In the genomic region with DNA sequence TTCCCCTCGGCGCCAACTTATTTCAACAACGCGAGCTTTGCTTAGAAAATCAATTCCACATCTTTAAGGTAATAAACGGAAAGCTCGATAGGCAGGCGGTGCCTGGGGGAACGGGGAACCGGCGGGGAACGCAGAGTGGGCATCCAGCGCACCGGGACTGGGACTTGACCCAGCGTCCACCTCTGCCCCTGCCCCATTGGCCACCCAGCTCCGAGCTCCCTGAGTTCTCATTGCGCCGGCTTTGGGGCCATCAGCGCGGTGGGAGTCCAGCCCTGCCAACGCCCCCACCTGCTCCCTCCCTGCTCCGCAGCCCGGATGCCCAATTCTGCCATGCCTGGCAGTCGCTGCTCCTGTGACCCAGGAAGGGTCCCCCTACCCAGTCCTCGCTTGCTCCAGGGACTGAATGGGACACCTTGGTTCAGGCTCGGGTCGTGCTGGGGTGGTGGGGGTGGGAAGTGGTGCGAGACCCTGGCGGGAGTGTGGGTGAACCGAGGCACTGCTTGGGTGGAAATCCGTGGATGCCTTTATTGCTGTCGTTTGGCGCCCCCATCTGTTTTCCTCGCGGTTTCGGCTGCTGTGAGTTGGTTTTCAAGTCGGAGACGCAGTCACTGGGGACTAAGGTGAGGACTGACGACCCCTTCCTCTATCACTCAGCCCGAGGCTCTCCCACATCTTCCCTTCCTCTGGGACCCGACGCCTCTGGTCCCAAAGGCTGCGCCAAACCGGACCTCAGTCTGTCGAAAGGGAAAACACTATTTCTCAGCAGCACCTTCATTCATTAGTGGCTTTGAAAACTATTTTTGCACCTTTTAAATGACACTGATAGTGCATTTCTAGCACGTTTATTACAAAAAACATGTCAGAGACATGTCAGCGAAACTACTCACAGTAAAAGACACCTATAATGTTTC, we compare ENCODE assay signal across 1 cellular context.
A peak's percentile ranks its signal among the peaks of the same experiment; 100 is the strongest.
TF ChIP-seq lines count a peak whose summit lies in the region.

No MANE protein-coding gene starts in this region.

TF ChIP-seq in HepG2, 621 proteins besides CTCF, POLR2A, EP300 and RAD21 (continued from another document and continues in another):
- TF ChIP-seq, protein P1, sequence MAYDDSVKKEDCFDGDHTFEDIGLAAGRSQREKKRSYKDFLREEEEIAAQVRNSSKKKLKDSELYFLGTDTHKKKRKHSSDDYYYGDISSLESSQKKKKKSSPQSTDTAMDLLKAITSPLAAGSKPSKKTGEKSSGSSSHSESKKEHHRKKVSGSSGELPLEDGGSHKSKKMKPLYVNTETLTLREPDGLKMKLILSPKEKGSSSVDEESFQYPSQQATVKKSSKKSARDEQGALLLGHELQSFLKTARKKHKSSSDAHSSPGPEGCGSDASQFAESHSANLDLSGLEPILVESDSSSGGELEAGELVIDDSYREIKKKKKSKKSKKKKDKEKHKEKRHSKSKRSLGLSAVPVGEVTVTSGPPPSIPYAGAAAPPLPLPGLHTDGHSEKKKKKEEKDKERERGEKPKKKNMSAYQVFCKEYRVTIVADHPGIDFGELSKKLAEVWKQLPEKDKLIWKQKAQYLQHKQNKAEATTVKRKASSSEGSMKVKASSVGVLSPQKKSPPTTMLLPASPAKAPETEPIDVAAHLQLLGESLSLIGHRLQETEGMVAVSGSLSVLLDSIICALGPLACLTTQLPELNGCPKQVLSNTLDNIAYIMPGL (CRISPR knock-in tag; IDR thresholded peaks at IDR 0.05; ENCODE audit: borderline replicate concordance in 1 of 2, low read depth in 1 of 2): peak in 1 of 2 experiments; percentile 43; a peak in 1 of 4 replicates
- TF ChIP-seq, protein P2, sequence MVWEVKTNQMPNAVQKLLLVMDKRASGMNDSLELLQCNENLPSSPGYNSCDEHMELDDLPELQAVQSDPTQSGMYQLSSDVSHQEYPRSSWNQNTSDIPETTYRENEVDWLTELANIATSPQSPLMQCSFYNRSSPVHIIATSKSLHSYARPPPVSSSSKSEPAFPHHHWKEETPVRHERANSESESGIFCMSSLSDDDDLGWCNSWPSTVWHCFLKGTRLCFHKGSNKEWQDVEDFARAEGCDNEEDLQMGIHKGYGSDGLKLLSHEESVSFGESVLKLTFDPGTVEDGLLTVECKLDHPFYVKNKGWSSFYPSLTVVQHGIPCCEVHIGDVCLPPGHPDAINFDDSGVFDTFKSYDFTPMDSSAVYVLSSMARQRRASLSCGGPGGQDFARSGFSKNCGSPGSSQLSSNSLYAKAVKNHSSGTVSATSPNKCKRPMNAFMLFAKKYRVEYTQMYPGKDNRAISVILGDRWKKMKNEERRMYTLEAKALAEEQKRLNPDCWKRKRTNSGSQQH (CRISPR knock-in tag; IDR thresholded peaks at IDR 0.05; ENCODE audit: low read depth): 0 out of 2 replicates have a peak, but pooled peaks have one; percentile 45
- TF ChIP-seq HNRNPL (IDR thresholded peaks at IDR 0.05; ENCODE audit: low read depth, low read length) (0 out of 2 replicates have a peak, but pooled peaks have one; percentile 50), ZNF230 (CRISPR knock-in tag; IDR thresholded peaks at IDR 0.05) (0 out of 2 replicates have a peak, but pooled peaks have one; percentile 39), SMC3 (IDR thresholded peaks at IDR 0.05; ENCODE audit: low read length) (peak; percentile 72), ERF (CRISPR knock-in tag; IDR thresholded peaks at IDR 0.05) (0 out of 2 replicates have a peak, but pooled peaks have one; percentile 42), PAWR (CRISPR knock-in tag; IDR thresholded peaks at IDR 0.05; ENCODE audit: borderline replicate concordance) (no peak), STAG1 (CRISPR knock-in tag; IDR thresholded peaks at IDR 0.05) (peak; percentile 97), PTBP1 (IDR thresholded peaks at IDR 0.05; ENCODE audit: low read depth, low read length, poor library complexity, severe bottlenecking) (no peak), EED (CRISPR knock-in tag; IDR thresholded peaks at IDR 0.05) (0 out of 2 replicates have a peak, but pooled peaks have one; percentile 63), ZNF343 (CRISPR knock-in tag; IDR thresholded peaks at IDR 0.05) (no peak), TRIM24 (CRISPR knock-in tag; IDR thresholded peaks at IDR 0.05) (no peak), NFKB2 (CRISPR knock-in tag; IDR thresholded peaks at IDR 0.05; ENCODE audit: borderline replicate concordance) (peak; percentile 52; the same call in 1 of the 2 replicates), LCORL (IDR thresholded peaks at IDR 0.05) (no peak), LCORL (CRISPR knock-in tag; IDR thresholded peaks at IDR 0.05) (no peak), YY1 (IDR thresholded peaks at IDR 0.05; ENCODE audit: insufficient read depth, insufficient replicate concordance, low read depth, low read length) (no peak), BRD4 (CRISPR knock-in tag; IDR thresholded peaks at IDR 0.05) (no peak), AGO1 (IDR thresholded peaks at IDR 0.05; ENCODE audit: low read depth, low read length, poor library complexity, severe bottlenecking) (peak; percentile 55), ZFP36L1 (CRISPR knock-in tag; IDR thresholded peaks at IDR 0.05) (no peak), BRCA1 (CRISPR knock-in tag; IDR thresholded peaks at IDR 0.05) (no peak), ZNF138 (CRISPR knock-in tag; IDR thresholded peaks at IDR 0.05; ENCODE audit: low read depth) (0 out of 2 replicates have a peak, but pooled peaks have one; percentile 32), JARID2 (CRISPR knock-in tag; IDR thresholded peaks at IDR 0.05; ENCODE audit: insufficient replicate concordance) (no peak), TARDBP (CRISPR knock-in tag; IDR thresholded peaks at IDR 0.05) (no peak)
- TF ChIP-seq, protein P3, sequence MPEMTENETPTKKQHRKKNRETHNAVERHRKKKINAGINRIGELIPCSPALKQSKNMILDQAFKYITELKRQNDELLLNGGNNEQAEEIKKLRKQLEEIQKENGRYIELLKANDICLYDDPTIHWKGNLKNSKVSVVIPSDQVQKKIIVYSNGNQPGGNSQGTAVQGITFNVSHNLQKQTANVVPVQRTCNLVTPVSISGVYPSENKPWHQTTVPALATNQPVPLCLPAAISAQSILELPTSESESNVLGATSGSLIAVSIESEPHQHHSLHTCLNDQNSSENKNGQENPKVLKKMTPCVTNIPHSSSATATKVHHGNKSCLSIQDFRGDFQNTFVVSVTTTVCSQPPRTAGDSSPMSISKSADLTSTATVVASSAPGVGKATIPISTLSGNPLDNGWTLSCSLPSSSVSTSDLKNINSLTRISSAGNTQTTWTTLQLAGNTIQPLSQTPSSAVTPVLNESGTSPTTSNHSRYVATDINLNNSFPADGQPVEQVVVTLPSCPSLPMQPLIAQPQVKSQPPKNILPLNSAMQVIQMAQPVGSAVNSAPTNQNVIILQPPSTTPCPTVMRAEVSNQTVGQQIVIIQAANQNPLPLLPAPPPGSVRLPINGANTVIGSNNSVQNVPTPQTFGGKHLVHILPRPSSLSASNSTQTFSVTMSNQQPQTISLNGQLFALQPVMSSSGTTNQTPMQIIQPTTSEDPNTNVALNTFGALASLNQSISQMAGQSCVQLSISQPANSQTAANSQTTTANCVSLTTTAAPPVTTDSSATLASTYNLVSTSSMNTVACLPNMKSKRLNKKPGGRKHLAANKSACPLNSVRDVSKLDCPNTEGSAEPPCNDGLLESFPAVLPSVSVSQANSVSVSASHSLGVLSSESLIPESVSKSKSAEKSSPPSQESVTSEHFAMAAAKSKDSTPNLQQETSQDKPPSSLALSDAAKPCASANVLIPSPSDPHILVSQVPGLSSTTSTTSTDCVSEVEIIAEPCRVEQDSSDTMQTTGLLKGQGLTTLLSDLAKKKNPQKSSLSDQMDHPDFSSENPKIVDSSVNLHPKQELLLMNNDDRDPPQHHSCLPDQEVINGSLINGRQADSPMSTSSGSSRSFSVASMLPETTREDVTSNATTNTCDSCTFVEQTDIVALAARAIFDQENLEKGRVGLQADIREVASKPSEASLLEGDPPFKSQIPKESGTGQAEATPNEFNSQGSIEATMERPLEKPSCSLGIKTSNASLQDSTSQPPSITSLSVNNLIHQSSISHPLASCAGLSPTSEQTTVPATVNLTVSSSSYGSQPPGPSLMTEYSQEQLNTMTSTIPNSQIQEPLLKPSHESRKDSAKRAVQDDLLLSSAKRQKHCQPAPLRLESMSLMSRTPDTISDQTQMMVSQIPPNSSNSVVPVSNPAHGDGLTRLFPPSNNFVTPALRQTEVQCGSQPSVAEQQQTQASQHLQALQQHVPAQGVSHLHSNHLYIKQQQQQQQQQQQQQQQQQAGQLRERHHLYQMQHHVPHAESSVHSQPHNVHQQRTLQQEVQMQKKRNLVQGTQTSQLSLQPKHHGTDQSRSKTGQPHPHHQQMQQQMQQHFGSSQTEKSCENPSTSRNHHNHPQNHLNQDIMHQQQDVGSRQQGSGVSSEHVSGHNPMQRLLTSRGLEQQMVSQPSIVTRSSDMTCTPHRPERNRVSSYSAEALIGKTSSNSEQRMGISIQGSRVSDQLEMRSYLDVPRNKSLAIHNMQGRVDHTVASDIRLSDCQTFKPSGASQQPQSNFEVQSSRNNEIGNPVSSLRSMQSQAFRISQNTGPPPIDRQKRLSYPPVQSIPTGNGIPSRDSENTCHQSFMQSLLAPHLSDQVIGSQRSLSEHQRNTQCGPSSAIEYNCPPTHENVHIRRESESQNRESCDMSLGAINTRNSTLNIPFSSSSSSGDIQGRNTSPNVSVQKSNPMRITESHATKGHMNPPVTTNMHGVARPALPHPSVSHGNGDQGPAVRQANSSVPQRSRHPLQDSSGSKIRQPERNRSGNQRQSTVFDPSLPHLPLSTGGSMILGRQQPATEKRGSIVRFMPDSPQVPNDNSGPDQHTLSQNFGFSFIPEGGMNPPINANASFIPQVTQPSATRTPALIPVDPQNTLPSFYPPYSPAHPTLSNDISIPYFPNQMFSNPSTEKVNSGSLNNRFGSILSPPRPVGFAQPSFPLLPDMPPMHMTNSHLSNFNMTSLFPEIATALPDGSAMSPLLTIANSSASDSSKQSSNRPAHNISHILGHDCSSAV (CRISPR knock-in tag; IDR thresholded peaks at IDR 0.05; ENCODE audit: borderline replicate concordance): no peak
- TF ChIP-seq, protein P4, sequence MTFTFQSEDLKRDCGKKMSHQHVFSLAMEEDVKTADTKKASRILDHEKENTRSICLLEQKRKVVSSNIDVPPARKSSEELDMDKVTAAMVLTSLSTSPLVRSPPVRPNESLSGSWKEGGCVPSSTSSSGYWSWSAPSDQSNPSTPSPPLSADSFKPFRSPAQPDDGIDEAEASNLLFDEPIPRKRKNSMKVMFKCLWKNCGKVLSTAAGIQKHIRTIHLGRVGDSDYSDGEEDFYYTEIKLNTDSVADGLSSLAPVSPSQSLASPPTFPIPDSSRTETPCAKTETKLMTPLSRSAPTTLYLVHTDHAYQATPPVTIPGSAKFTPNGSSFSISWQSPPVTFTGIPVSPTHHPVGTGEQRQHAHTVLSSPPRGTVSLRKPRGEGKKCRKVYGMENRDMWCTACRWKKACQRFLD (CRISPR knock-in tag; IDR thresholded peaks at IDR 0.05; ENCODE audit: borderline replicate concordance): no peak
- TF ChIP-seq, protein P5, sequence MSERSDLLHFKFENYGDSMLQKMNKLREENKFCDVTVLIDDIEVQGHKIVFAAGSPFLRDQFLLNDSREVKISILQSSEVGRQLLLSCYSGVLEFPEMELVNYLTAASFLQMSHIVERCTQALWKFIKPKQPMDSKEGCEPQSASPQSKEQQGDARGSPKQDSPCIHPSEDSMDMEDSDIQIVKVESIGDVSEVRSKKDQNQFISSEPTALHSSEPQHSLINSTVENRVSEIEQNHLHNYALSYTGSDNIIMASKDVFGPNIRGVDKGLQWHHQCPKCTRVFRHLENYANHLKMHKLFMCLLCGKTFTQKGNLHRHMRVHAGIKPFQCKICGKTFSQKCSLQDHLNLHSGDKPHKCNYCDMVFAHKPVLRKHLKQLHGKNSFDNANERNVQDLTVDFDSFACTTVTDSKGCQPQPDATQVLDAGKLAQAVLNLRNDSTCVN (CRISPR knock-in tag; IDR thresholded peaks at IDR 0.05; ENCODE audit: borderline replicate concordance): no peak
- TF ChIP-seq, protein P6, sequence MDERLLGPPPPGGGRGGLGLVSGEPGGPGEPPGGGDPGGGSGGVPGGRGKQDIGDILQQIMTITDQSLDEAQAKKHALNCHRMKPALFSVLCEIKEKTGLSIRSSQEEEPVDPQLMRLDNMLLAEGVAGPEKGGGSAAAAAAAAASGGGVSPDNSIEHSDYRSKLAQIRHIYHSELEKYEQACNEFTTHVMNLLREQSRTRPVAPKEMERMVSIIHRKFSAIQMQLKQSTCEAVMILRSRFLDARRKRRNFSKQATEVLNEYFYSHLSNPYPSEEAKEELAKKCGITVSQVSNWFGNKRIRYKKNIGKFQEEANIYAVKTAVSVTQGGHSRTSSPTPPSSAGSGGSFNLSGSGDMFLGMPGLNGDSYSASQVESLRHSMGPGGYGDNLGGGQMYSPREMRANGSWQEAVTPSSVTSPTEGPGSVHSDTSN (CRISPR knock-in tag; IDR thresholded peaks at IDR 0.05): 0 out of 2 replicates have a peak, but pooled peaks have one; percentile 19
- TF ChIP-seq, protein P7, sequence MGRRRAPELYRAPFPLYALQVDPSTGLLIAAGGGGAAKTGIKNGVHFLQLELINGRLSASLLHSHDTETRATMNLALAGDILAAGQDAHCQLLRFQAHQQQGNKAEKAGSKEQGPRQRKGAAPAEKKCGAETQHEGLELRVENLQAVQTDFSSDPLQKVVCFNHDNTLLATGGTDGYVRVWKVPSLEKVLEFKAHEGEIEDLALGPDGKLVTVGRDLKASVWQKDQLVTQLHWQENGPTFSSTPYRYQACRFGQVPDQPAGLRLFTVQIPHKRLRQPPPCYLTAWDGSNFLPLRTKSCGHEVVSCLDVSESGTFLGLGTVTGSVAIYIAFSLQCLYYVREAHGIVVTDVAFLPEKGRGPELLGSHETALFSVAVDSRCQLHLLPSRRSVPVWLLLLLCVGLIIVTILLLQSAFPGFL (CRISPR knock-in tag; IDR thresholded peaks at IDR 0.05): no peak
- TF ChIP-seq, protein P8, sequence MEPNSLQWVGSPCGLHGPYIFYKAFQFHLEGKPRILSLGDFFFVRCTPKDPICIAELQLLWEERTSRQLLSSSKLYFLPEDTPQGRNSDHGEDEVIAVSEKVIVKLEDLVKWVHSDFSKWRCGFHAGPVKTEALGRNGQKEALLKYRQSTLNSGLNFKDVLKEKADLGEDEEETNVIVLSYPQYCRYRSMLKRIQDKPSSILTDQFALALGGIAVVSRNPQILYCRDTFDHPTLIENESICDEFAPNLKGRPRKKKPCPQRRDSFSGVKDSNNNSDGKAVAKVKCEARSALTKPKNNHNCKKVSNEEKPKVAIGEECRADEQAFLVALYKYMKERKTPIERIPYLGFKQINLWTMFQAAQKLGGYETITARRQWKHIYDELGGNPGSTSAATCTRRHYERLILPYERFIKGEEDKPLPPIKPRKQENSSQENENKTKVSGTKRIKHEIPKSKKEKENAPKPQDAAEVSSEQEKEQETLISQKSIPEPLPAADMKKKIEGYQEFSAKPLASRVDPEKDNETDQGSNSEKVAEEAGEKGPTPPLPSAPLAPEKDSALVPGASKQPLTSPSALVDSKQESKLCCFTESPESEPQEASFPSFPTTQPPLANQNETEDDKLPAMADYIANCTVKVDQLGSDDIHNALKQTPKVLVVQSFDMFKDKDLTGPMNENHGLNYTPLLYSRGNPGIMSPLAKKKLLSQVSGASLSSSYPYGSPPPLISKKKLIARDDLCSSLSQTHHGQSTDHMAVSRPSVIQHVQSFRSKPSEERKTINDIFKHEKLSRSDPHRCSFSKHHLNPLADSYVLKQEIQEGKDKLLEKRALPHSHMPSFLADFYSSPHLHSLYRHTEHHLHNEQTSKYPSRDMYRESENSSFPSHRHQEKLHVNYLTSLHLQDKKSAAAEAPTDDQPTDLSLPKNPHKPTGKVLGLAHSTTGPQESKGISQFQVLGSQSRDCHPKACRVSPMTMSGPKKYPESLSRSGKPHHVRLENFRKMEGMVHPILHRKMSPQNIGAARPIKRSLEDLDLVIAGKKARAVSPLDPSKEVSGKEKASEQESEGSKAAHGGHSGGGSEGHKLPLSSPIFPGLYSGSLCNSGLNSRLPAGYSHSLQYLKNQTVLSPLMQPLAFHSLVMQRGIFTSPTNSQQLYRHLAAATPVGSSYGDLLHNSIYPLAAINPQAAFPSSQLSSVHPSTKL (CRISPR knock-in tag; IDR thresholded peaks at IDR 0.05): 0 out of 2 replicates have a peak, but pooled peaks have one; percentile 19
